In the genomic region with DNA sequence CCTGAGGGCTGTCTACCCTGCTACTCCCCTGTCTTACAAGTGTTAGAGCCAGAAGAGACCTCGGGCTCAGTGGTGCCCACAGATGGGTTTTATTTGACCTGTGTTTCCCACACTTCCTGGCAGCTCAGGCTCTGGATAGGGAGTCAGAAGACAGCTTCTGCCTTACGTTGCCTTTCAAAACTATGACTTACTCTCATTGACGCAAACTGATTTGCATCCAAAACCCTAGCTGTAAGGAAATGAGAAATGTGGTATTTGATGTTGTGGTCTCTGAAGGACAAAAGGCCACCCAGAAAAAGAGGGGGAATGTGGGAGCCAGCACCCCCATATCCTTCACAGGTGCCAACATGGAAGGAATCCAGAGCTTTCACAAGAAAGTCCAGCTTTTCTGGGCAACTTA, we compare ENCODE assay signal across 1 cellular context.
A peak's percentile ranks its signal among the peaks of the same experiment; 100 is the strongest.
TF ChIP-seq lines count a peak whose summit lies in the region.

No MANE protein-coding gene starts in this region.

TF ChIP-seq in GM12878, 131 proteins besides CTCF, POLR2A, EP300 and RAD21 (continued from another document):
- TF ChIP-seq SP1 (IDR thresholded peaks at IDR 0.05; ENCODE audit: low read depth, low read length) (peak; percentile 19), JUND (IDR thresholded peaks at IDR 0.05; ENCODE audit: low read depth, low read length) (no peak), SPI1 (IDR thresholded peaks at IDR 0.05; ENCODE audit: borderline replicate concordance, insufficient read depth, low read depth, low read length) (peak; percentile 79), BCL11A (IDR thresholded peaks at IDR 0.05; ENCODE audit: low read depth, low read length) (peak; percentile 47; the same call in 1 of the 2 replicates), FOS (IDR thresholded peaks at IDR 0.05; ENCODE audit: borderline replicate concordance, extremely low read depth, insufficient read length) (no peak), EED (IDR thresholded peaks at IDR 0.05; ENCODE audit: low read depth) (peak; percentile 51), GABPA (IDR thresholded peaks at IDR 0.05; ENCODE audit: low read depth) (no peak), MTA2 (IDR thresholded peaks at IDR 0.05; ENCODE audit: low read depth) (no peak), POLR2AphosphoS2 (IDR thresholded peaks at IDR 0.05; ENCODE audit: low read depth, low read length) (no peak), RAD51 (IDR thresholded peaks at IDR 0.05) (no peak)
- TF ChIP-seq, protein P1, sequence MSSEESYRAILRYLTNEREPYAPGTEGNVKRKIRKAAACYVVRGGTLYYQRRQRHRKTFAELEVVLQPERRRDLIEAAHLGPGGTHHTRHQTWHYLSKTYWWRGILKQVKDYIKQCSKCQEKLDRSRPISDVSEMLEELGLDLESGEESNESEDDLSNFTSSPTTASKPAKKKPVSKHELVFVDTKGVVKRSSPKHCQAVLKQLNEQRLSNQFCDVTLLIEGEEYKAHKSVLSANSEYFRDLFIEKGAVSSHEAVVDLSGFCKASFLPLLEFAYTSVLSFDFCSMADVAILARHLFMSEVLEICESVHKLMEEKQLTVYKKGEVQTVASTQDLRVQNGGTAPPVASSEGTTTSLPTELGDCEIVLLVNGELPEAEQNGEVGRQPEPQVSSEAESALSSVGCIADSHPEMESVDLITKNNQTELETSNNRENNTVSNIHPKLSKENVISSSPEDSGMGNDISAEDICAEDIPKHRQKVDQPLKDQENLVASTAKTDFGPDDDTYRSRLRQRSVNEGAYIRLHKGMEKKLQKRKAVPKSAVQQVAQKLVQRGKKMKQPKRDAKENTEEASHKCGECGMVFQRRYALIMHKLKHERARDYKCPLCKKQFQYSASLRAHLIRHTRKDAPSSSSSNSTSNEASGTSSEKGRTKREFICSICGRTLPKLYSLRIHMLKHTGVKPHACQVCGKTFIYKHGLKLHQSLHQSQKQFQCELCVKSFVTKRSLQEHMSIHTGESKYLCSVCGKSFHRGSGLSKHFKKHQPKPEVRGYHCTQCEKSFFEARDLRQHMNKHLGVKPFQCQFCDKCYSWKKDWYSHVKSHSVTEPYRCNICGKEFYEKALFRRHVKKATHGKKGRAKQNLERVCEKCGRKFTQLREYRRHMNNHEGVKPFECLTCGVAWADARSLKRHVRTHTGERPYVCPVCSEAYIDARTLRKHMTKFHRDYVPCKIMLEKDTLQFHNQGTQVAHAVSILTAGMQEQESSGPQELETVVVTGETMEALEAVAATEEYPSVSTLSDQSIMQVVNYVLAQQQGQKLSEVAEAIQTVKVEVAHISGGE (CRISPR knock-in tag; IDR thresholded peaks at IDR 0.05) = no peak
- TF ChIP-seq, protein P2, sequence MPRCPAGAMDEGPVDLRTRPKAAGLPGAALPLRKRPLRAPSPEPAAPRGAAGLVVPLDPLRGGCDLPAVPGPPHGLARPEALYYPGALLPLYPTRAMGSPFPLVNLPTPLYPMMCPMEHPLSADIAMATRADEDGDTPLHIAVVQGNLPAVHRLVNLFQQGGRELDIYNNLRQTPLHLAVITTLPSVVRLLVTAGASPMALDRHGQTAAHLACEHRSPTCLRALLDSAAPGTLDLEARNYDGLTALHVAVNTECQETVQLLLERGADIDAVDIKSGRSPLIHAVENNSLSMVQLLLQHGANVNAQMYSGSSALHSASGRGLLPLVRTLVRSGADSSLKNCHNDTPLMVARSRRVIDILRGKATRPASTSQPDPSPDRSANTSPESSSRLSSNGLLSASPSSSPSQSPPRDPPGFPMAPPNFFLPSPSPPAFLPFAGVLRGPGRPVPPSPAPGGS (IDR thresholded peaks at IDR 0.05; ENCODE audit: borderline replicate concordance, insufficient read depth, low read depth, low read length, poor library complexity, severe bottlenecking) = no peak
